Comparison of ENCODE assay signal across 1 cellular context in the genomic region with DNA sequence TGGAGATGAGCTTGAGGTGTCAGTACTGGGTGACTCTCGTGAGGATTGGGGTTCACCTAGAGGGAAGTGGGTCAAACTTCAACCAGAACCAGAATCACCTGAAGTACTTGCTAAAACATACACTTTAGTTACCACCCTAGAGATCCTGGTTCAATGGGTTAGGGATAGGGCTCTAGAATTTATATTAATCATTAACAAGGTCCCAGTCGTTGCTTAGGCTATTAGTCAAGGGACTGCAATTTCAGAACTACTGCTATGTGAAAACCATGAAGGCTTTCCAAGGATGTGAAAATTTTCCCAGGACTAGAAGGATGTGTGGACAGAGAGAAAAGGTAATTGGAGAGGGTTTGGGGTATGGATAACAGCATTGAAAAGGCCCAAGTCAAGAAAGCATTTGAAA.
TF ChIP-seq lines count a peak whose summit lies in the region.

No MANE protein-coding gene starts in this region.

TF ChIP-seq in HepG2, 621 proteins besides CTCF, POLR2A, EP300 and RAD21 (continued from another document):
- TF ChIP-seq, protein P1, sequence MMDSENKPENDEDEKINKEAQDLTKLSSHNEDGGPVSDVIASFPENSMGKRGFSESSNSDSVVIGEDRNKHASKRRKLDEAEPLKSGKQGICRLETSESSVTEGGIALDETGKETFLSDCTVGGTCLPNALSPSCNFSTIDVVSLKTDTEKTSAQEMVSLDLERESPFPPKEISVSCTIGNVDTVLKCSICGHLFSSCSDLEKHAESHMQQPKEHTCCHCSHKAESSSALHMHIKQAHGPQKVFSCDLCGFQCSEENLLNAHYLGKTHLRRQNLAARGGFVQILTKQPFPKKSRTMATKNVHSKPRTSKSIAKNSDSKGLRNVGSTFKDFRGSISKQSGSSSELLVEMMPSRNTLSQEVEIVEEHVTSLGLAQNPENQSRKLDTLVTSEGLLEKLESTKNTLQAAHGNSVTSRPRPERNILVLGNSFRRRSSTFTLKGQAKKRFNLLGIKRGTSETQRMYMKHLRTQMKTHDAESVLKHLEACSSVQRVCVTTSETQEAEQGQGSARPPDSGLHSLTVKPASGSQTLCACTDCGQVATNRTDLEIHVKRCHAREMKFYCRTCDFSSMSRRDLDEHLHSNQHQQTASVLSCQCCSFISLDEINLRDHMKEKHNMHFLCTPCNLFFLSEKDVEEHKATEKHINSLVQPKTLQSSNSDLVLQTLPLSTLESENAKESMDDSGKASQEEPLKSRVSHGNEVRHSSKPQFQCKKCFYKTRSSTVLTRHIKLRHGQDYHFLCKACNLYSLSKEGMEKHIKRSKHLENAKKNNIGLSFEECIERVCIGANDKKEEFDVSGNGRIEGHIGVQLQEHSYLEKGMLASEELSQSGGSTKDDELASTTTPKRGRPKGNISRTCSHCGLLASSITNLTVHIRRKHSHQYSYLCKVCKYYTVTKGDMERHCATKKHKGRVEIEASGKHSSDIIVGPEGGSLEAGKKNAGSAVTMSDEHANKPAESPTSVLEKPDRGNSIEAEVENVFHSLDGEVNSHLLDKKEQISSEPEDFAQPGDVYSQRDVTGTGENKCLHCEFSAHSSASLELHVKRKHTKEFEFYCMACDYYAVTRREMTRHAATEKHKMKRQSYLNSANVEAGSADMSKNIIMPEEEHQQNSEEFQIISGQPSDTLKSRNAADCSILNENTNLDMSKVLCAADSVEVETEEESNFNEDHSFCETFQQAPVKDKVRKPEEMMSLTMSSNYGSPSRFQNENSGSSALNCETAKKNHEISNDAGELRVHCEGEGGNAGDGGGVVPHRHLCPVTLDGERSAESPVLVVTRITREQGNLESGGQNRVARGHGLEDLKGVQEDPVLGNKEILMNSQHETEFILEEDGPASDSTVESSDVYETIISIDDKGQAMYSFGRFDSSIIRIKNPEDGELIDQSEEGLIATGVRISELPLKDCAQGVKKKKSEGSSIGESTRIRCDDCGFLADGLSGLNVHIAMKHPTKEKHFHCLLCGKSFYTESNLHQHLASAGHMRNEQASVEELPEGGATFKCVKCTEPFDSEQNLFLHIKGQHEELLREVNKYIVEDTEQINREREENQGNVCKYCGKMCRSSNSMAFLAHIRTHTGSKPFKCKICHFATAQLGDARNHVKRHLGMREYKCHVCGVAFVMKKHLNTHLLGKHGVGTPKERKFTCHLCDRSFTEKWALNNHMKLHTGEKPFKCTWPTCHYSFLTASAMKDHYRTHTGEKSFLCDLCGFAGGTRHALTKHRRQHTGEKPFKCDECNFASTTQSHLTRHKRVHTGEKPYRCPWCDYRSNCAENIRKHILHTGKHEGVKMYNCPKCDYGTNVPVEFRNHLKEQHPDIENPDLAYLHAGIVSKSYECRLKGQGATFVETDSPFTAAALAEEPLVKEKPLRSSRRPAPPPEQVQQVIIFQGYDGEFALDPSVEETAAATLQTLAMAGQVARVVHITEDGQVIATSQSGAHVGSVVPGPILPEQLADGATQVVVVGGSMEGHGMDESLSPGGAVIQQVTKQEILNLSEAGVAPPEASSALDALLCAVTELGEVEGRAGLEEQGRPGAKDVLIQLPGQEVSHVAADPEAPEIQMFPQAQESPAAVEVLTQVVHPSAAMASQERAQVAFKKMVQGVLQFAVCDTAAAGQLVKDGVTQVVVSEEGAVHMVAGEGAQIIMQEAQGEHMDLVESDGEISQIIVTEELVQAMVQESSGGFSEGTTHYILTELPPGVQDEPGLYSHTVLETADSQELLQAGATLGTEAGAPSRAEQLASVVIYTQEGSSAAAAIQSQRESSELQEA (CRISPR knock-in tag; IDR thresholded peaks at IDR 0.05; ENCODE audit: not compliant biosample characterization) = no peak
- TF ChIP-seq PTBP1 (IDR thresholded peaks at IDR 0.05; ENCODE audit: low read depth, low read length, poor library complexity, severe bottlenecking) (no peak), ZNF577 (CRISPR knock-in tag; IDR thresholded peaks at IDR 0.05; ENCODE audit: borderline replicate concordance, low read depth) (no peak), MXD1 (CRISPR knock-in tag; IDR thresholded peaks at IDR 0.05) (no peak), RFXANK (CRISPR knock-in tag; IDR thresholded peaks at IDR 0.05) (no peak), ZNF180 (CRISPR knock-in tag; IDR thresholded peaks at IDR 0.05; ENCODE audit: borderline replicate concordance, low read depth) (no peak), NFKB2 (CRISPR knock-in tag; IDR thresholded peaks at IDR 0.05; ENCODE audit: borderline replicate concordance) (no peak), HDAC2 (CRISPR knock-in tag; IDR thresholded peaks at IDR 0.05) (no peak), PPARG (CRISPR knock-in tag; conservative IDR thresholded peaks at IDR 0.05) (no peak), HES4 (CRISPR knock-in tag; IDR thresholded peaks at IDR 0.05; ENCODE audit: borderline replicate concordance) (no peak)
- TF ChIP-seq, protein P2, sequence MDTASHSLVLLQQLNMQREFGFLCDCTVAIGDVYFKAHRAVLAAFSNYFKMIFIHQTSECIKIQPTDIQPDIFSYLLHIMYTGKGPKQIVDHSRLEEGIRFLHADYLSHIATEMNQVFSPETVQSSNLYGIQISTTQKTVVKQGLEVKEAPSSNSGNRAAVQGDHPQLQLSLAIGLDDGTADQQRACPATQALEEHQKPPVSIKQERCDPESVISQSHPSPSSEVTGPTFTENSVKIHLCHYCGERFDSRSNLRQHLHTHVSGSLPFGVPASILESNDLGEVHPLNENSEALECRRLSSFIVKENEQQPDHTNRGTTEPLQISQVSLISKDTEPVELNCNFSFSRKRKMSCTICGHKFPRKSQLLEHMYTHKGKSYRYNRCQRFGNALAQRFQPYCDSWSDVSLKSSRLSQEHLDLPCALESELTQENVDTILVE (CRISPR knock-in tag; IDR thresholded peaks at IDR 0.05) = no peak
- TF ChIP-seq, protein P3, sequence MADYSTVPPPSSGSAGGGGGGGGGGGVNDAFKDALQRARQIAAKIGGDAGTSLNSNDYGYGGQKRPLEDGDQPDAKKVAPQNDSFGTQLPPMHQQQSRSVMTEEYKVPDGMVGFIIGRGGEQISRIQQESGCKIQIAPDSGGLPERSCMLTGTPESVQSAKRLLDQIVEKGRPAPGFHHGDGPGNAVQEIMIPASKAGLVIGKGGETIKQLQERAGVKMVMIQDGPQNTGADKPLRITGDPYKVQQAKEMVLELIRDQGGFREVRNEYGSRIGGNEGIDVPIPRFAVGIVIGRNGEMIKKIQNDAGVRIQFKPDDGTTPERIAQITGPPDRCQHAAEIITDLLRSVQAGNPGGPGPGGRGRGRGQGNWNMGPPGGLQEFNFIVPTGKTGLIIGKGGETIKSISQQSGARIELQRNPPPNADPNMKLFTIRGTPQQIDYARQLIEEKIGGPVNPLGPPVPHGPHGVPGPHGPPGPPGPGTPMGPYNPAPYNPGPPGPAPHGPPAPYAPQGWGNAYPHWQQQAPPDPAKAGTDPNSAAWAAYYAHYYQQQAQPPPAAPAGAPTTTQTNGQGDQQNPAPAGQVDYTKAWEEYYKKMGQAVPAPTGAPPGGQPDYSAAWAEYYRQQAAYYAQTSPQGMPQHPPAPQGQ (CRISPR knock-in tag; IDR thresholded peaks at IDR 0.05; ENCODE audit: borderline replicate concordance) = no peak
- TF ChIP-seq, protein P4, sequence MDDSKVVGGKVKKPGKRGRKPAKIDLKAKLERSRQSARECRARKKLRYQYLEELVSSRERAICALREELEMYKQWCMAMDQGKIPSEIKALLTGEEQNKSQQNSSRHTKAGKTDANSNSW (CRISPR knock-in tag; IDR thresholded peaks at IDR 0.05; ENCODE audit: borderline replicate concordance) = no peak
- TF ChIP-seq, protein P5, sequence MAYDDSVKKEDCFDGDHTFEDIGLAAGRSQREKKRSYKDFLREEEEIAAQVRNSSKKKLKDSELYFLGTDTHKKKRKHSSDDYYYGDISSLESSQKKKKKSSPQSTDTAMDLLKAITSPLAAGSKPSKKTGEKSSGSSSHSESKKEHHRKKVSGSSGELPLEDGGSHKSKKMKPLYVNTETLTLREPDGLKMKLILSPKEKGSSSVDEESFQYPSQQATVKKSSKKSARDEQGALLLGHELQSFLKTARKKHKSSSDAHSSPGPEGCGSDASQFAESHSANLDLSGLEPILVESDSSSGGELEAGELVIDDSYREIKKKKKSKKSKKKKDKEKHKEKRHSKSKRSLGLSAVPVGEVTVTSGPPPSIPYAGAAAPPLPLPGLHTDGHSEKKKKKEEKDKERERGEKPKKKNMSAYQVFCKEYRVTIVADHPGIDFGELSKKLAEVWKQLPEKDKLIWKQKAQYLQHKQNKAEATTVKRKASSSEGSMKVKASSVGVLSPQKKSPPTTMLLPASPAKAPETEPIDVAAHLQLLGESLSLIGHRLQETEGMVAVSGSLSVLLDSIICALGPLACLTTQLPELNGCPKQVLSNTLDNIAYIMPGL (CRISPR knock-in tag; IDR thresholded peaks at IDR 0.05; ENCODE audit: borderline replicate concordance in 1 of 2, low read depth in 1 of 2) = no peak
